In the genomic region with DNA sequence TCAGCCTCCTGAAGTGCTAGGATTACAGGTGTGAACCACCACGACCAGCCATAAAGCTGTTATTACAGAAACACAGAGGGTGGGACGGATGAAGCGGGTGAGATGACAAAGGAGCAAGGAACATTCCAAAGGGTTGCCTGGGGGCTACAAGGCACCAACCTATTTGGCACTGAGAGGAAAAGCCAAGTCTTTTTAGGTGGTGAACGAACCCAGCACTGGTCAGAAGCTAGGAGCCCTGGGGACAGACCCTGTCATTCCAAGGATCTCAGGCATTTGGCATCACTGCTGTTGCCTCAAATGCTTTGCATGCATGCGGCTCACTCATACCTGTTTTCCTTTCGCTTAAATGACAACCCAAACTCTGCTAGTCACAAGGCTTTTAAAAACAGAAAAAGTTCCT, we compare ENCODE assay signal across 32 cellular contexts.
"Had no signal": no experiment of that assay in that cellular context is flagged by ENCODE, and none has a peak within 500 bp of the region (broad histone marks: within the 10 kb centered on the region; RNA-seq: fewer than 3 reads in every experiment).

No MANE protein-coding gene starts in this region.

- H3K27ac ChIP-seq: adrenal gland, body of pancreas, brain microvascular endothelial cell, breast epithelium, VCaP had no signal

- H3K27me3 ChIP-seq: body of pancreas, brain microvascular endothelial cell had no signal

- H3K4me1 ChIP-seq: adrenal gland, body of pancreas, breast epithelium had no signal

- H3K36me3 ChIP-seq: adrenal gland, brain microvascular endothelial cell, breast epithelium had no signal

- H3K9me3 ChIP-seq: adrenal gland, body of pancreas, breast epithelium had no signal

- H3K4me3 ChIP-seq: adrenal gland, body of pancreas, breast epithelium had no signal

- DNase-seq: activated B cell treated with CpG ODN at 0.5 μM for 24 hours; activated CD4-positive, alpha-beta memory T cell treated with anti-CD3 and anti-CD28 coated beads for 36 hours; activated CD4-positive, alpha-beta T cell treated with anti-CD3 and anti-CD28 coated beads for 4 hours; activated CD4-positive, alpha-beta T cell treated with anti-CD3 and anti-CD28 coated beads, Interleukin-2, amount 10 ng/mL, durations not matched to agents 24 days and 14 days; activated CD4-positive, alpha-beta T cell treated with anti-CD3 and anti-CD28 coated beads, Interleukin-2, amount 50 U/mL, for 1 hour; activated CD4-positive, alpha-beta T cell treated with anti-CD3 and anti-CD28 coated beads, Interleukin-2, amount 50 U/mL, for 4 hours; activated CD4-positive, CD25-positive, alpha-beta regulatory T cell treated with anti-CD3 and anti-CD28 coated beads, Interleukin-2, amount 50 U/mL, for 72 hours; activated CD8-positive, alpha-beta memory T cell treated with anti-CD3 and anti-CD28 coated beads, Interleukin-2, amount 50 U/mL, for 4 hours; activated CD8-positive, alpha-beta T cell treated with anti-CD3 and anti-CD28 coated beads for 36 hours; activated effector memory CD4-positive, alpha-beta T cell treated with anti-CD3 and anti-CD28 coated beads, Interleukin-2, amount 50 U/mL, for 16 hours; activated gamma-delta T cell treated with Interleukin-2 at 50 U/mL for 16 hours; activated naive CD4-positive, alpha-beta T cell; activated naive CD4-positive, alpha-beta T cell treated with anti-CD3 and anti-CD28 coated beads for 36 hours; activated naive CD4-positive, alpha-beta T cell treated with anti-CD3 and anti-CD28 coated beads, Interleukin-2, amount 50 U/mL, for 16 hours; activated naive CD8-positive, alpha-beta T cell treated with anti-CD3 and anti-CD28 coated beads for 36 hours; activated T-cell treated with anti-CD3 and anti-CD28 coated beads for 4 hours; activated T-cell treated with anti-CD3 and anti-CD28 coated beads, Interleukin-2, amount 50 U/mL, for 1 hour; activated T-cell treated with anti-CD3 and anti-CD28 coated beads, Interleukin-2, amount 50 U/mL, for 4 hours; activated T-cell treated with anti-CD3 and anti-CD28 coated beads, Interleukin-2, amount 50 U/mL, for 72 hours; adrenal gland; amniotic stem cell; aorta; body of pancreas; brain microvascular endothelial cell; central memory CD4-positive, alpha-beta T cell; T-helper 1 cell; T-helper 2 cell; T-helper 9 cell had no signal

- ATAC-seq: activated CD8-positive, alpha-beta T cell treated with anti-CD3 and anti-CD28 coated beads for 36 hours; activated naive CD4-positive, alpha-beta T cell treated with anti-CD3 and anti-CD28 coated beads, Interleukin-2, amount 50 U/mL, for 72 hours; activated T-cell treated with anti-CD3 and anti-CD28 coated beads, Interleukin-2, amount 50 U/mL, for 4 hours; activated T-cell treated with anti-CD3 and anti-CD28 coated beads, Interleukin-2, amount 50 U/mL, for 72 hours; activated T-helper 17 cell treated with anti-CD3 and anti-CD28 coated beads, Interleukin-2, amount 50 U/mL, for 72 hours; body of pancreas had no signal
